In the genomic region with DNA sequence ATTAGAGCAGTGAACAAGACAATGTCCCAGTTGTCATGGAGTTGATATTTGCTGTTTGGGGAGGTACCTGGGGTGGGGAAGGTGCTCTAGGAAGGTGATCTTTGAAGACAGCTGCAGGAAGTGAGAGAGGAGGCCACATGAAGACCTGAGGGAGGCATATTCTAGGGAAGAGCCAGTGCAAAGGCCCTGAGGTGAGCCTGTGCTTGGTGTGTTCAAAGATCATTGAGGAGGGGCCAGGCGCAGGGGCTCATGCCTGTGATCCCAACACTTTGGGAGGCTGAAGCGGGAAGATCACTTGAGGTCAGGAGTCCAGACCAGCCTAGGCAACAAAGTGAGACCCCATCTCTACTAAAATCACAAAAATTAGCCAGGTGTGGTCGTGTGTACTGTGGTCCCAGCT, we compare ENCODE assay signal across 1 cellular context.
TF ChIP-seq lines count a peak whose summit lies in the region.

No MANE protein-coding gene starts in this region.

TF ChIP-seq in K562, 482 proteins besides CTCF, POLR2A, EP300 and RAD21:
- peak; percentile 48 for TF ChIP-seq RBM25 (IDR thresholded peaks at IDR 0.05; ENCODE audit: low read depth, low read length, severe bottlenecking)
- no peak for TF ChIP-seq ZNF75A (CRISPR knock-in tag; IDR thresholded peaks at IDR 0.05)
